19 cellular contexts compared by ENCODE assay signal in the genomic region with DNA sequence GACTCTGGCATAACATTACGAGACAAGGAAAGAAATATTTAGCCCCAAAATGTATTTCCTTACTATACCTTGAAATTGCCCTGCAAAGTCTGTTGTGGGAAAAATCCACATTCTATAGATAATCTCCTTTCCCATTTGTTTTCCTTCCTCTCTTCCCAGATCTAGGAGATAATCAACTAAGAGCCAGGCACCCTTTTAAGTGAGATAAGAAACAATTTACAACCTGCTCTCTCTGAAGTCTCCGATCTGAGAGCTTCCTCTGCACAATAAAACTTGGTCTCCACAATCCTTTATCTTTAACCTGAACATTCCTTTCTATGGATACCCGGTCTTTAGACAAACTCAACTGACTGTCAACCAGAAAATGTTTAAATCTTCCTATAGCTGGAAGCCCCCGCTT.
DNase-seq lines count a peak whose midpoint lies in the region; ATAC-seq and TF ChIP-seq lines count a peak whose summit lies in the region.
"Had no signal": no experiment of that assay in that cellular context is flagged by ENCODE, and none has a peak within 500 bp of the region (broad histone marks: within the 10 kb centered on the region; RNA-seq: fewer than 3 reads in every experiment).

No MANE protein-coding gene starts in this region.

- no peak for TF ChIP-seq EP300 in upper lobe of left lung (IDR thresholded peaks at IDR 0.05)

- TF ChIP-seq POLR2A in upper lobe of left lung (IDR thresholded peaks at IDR 0.05): no peak

- H3K9me3 ChIP-seq in mesodermal cell (ENCODE audit: control insufficient read depth, low read length): no peaks in the 10 kb centered on the region
- H3K9me3 ChIP-seq in neuronal stem cell (replicated peaks in 1 of 2; ENCODE audit: control insufficient read depth in 2 of 2, insufficient read depth in 1 of 2, low read depth in 1 of 2, low read length in 2 of 2): no peaks in the 10 kb centered on the region
- no peaks in the 10 kb centered on the region for H3K9me3 ChIP-seq in upper lobe of left lung
- H3K9me3 ChIP-seq: BLaER1 had no signal

- no peaks in the 10 kb centered on the region for H3K27me3 Mint-ChIP-seq in endothelial cell (ENCODE audit: unreplicated experiment)

- DNase-seq in ELF-1 (ENCODE audit: low read depth, low spot score): peak; percentile 30
- peak; percentile 40 for DNase-seq in LoVo (ENCODE audit: low spot score)
- no peak for DNase-seq in endothelial cell (ENCODE audit: low spot score)
- no peak for DNase-seq in CD1c-positive myeloid dendritic cell (ENCODE audit: extremely low spot score)
- DNase-seq in NCI-H2107 treated with DMSO at 0.1 percent for 48 hours (lab: John Stamatoyannopoulos, UW; ENCODE audit: unreplicated experiment): no peak
- no peak for DNase-seq in neuronal stem cell (ENCODE audit: low spot score)
- DNase-seq in upper lobe of left lung: no peak
- DNase-seq: 8988T; CD8-positive, alpha-beta T cell; DMS79; GF-D8; GOT3; H7; HFFc6; KG1 had no signal

- no peak overlapping the region for H3K14ac ChIP-seq in neuronal stem cell (ENCODE audit: low read length)

- no peak overlapping the region for H2BK5ac ChIP-seq in neuronal stem cell (ENCODE audit: low read length)

- H2AK5ac ChIP-seq in neuronal stem cell (ENCODE audit: low read depth, low read length): no peak overlapping the region

- H4K8ac ChIP-seq in neuronal stem cell (ENCODE audit: low read depth, low read length): no peak overlapping the region

- H3K4ac ChIP-seq in neuronal stem cell (ENCODE audit: low read length): no peak overlapping the region

- no peak overlapping the region for H3K23ac ChIP-seq in neuronal stem cell (ENCODE audit: low read depth, low read length, poor library complexity)

- no peak overlapping the region for H3K9ac ChIP-seq in neuronal stem cell (ENCODE audit: low read depth, low read length, poor library complexity)
- H3K9ac ChIP-seq: BLaER1 had no signal

- no peaks in the 10 kb centered on the region for H3K79me1 ChIP-seq in neuronal stem cell (ENCODE audit: low read depth, low read length)

- no peak for ATAC-seq in upper lobe of left lung (ENCODE audit: low FRiP score in 2 of 2)
- ATAC-seq: CD8-positive, alpha-beta T cell; HCT116 had no signal

- H4K91ac ChIP-seq in neuronal stem cell (ENCODE audit: low read depth, low read length, poor library complexity): no peak overlapping the region

- H3K27ac ChIP-seq in mesodermal cell (ENCODE audit: low read depth, low read length, severe bottlenecking) (peak overlapping the region; percentile 81), neuronal stem cell (replicated peaks; ENCODE audit: low read length) (no peak overlapping the region), upper lobe of left lung (no peak overlapping the region)
- H3K27ac ChIP-seq: BLaER1 had no signal

- H2AFZ ChIP-seq in neuronal stem cell (ENCODE audit: low read length): no peak overlapping the region

- TF ChIP-seq CTCF in endothelial cell (IDR thresholded peaks at IDR 0.05; ENCODE audit: unreplicated experiment) (no peak), upper lobe of left lung (IDR thresholded peaks at IDR 0.05) (no peak)

- no peak overlapping the region for H3K4me3 Mint-ChIP-seq in endothelial cell (ENCODE audit: unreplicated experiment)
- H3K4me3 Mint-ChIP-seq: CD14-positive monocyte; CD8-positive, alpha-beta T cell had no signal

- H3K9me3 Mint-ChIP-seq in endothelial cell (ENCODE audit: unreplicated experiment): no peaks in the 10 kb centered on the region
- H3K9me3 Mint-ChIP-seq: CD14-positive monocyte, HFFc6 had no signal

- WGBS in mesodermal cell (ENCODE audit: insufficient coverage in 2 of 2), 2 experiments: 57% methylated on average over 3 to 4 of the region's 4 CpGs
- WGBS in neuronal stem cell (ENCODE audit: extremely low coverage in 2 of 2, insufficient read length in 2 of 2, insufficient replicate concordance in 1 of 2), 2 donors: no CpG with 5 or more reads among the region's 4 CpGs
- WGBS in upper lobe of left lung, 2 donors: 46 to 48% methylated on average over 4 of the region's 4 CpGs

- peaks cover 18% of the 10 kb centered on the region for H3K4me1 Mint-ChIP-seq in endothelial cell (ENCODE audit: unreplicated experiment)
- H3K4me1 Mint-ChIP-seq: CD14-positive monocyte had no signal

- H3K36me3 ChIP-seq in mesodermal cell (ENCODE audit: control insufficient read depth, insufficient read depth, low read length) (no peaks in the 10 kb centered on the region), neuronal stem cell (replicated peaks in 1 of 2; ENCODE audit: control insufficient read depth in 2 of 2, insufficient read depth in 2 of 2, low read length in 2 of 2) (no peaks in the 10 kb centered on the region), upper lobe of left lung (no peaks in the 10 kb centered on the region)
- H3K36me3 ChIP-seq: BLaER1 had no signal

- no peak overlapping the region for H3K4me2 ChIP-seq in neuronal stem cell (ENCODE audit: insufficient read depth, low read length, poor library complexity, severe bottlenecking)
- H3K4me2 ChIP-seq: BLaER1 had no signal

- H2BK15ac ChIP-seq in neuronal stem cell (ENCODE audit: low read length): no peak overlapping the region

- H2BK12ac ChIP-seq in neuronal stem cell (ENCODE audit: low read length): no peak overlapping the region

- H3K36me3 Mint-ChIP-seq in endothelial cell (ENCODE audit: low read depth, unreplicated experiment): no peaks in the 10 kb centered on the region
- H3K36me3 Mint-ChIP-seq: CD14-positive monocyte; CD8-positive, alpha-beta T cell had no signal

- no peak overlapping the region for H3K18ac ChIP-seq in neuronal stem cell (ENCODE audit: low read length)

- H3K4me3 ChIP-seq in mesodermal cell (ENCODE audit: extremely low read depth, insufficient read depth, low read length, poor library complexity, severe bottlenecking) (no peak overlapping the region), neuronal stem cell (ENCODE audit: low read length in 2 of 2) (no peak overlapping the region), upper lobe of left lung (no peak overlapping the region)
- H3K4me3 ChIP-seq: BLaER1 had no signal

- H2BK120ac ChIP-seq in neuronal stem cell (ENCODE audit: low read depth, low read length): no peak overlapping the region

- H3K4me1 ChIP-seq in mesodermal cell (ENCODE audit: control insufficient read depth, insufficient read depth, low read length, poor library complexity, severe bottlenecking) (peaks cover 14% of the 10 kb centered on the region), neuronal stem cell (ENCODE audit: control insufficient read depth in 2 of 2, insufficient read depth in 1 of 2, low read depth in 1 of 2, low read length in 2 of 2) (no peaks in the 10 kb centered on the region), upper lobe of left lung (no peaks in the 10 kb centered on the region)
- H3K4me1 ChIP-seq: BLaER1 had no signal

- H3K27me3 ChIP-seq in neuronal stem cell (ENCODE audit: control insufficient read depth in 3 of 3, insufficient read depth in 3 of 3, low read depth in 1 of 3, low read length in 3 of 3) (no peaks in the 10 kb centered on the region), upper lobe of left lung (no peaks in the 10 kb centered on the region)
- H3K27me3 ChIP-seq: BLaER1 had no signal

- H3K27ac Mint-ChIP-seq in endothelial cell (ENCODE audit: unreplicated experiment): peak overlapping the region; percentile 32
- H3K27ac Mint-ChIP-seq: CD14-positive monocyte; CD8-positive, alpha-beta T cell; HFFc6 had no signal

Comparison
In these comparisons a context has a peak if more than half of its experiments do, and no peak if none do; other contexts are left out.
1. DNase-seq: peak in ELF-1 (single experiment) and LoVo (single experiment); none in endothelial cell (single experiment), CD1c-positive myeloid dendritic cell (single experiment), NCI-H2107 treated with DMSO at 0.1 percent for 48 hours (single experiment), neuronal stem cell (single experiment) and upper lobe of left lung (0 of 2).